In the genomic region with DNA sequence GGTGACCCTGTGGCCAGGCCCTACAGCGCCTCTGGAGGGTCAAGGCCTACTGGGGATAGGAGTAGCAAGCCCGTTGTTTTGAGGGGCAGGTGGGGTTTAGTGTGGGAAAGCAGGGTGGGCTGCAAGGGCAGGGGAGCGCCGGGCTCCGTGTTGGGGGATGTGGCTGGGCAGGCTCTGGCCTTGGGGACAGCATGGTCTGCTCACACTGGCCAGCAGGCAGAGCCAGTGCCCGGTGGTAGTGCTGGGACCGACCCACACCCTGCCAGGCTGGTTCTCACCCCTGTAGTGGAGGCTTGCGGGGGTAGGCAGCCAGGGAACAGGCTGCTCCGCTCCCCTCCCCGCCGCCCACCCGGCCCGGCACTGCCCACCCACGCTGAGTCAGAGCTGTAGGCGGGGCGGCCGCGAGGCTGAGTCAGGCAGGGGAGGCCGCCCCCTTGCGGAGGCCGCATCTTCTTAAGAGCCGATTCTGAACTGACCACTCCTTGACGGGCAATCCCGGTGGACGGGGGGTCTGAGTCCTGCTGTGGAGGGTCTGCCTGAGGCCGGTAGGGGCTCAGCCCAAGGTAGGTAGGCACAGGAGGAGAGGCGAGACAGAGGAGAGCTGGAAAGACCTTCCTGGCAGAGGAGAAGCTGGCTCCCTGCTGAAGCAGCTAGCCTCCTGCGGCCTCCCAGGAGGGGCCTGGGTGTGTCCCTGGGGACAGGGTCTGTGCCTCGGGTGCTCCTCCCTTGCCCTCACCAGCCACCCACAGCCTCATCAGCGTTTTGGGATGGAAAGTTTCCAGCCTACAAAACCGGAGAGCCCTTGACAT, we compare ENCODE assay signal across 1 cellular context.
TF ChIP-seq lines count a peak whose summit lies in the region.

No MANE protein-coding gene starts in this region.

TF ChIP-seq in GM12878, 131 proteins besides CTCF, POLR2A, EP300 and RAD21:
- TF ChIP-seq EGR1 (IDR thresholded peaks at IDR 0.05; ENCODE audit: borderline replicate concordance in 1 of 2, low read depth in 2 of 2, low read length in 2 of 2) (peak in 1 of 2 experiments; percentile 68; a peak in 2 of 3 replicates), EZH2 (IDR thresholded peaks at IDR 0.05; ENCODE audit: borderline replicate concordance, control insufficient read depth, low read depth, low read length) (no peak), NR2F1 (conservative IDR thresholded peaks at IDR 0.05) (0 out of 2 replicates have a peak, but pooled peaks have one; percentile 27), SMC3 (IDR thresholded peaks at IDR 0.05; ENCODE audit: borderline replicate concordance, low read length) (peak; percentile 40; the same call in 1 of the 2 replicates), BACH1 (IDR thresholded peaks at IDR 0.05; ENCODE audit: borderline replicate concordance) (peak; percentile 22; the same call in 1 of the 2 replicates), NBN (IDR thresholded peaks at IDR 0.05) (0 out of 2 replicates have a peak, but pooled peaks have one; percentile 20)
- TF ChIP-seq, protein P1, sequence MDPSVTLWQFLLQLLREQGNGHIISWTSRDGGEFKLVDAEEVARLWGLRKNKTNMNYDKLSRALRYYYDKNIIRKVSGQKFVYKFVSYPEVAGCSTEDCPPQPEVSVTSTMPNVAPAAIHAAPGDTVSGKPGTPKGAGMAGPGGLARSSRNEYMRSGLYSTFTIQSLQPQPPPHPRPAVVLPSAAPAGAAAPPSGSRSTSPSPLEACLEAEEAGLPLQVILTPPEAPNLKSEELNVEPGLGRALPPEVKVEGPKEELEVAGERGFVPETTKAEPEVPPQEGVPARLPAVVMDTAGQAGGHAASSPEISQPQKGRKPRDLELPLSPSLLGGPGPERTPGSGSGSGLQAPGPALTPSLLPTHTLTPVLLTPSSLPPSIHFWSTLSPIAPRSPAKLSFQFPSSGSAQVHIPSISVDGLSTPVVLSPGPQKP (IDR thresholded peaks at IDR 0.05; ENCODE audit: low read depth, low read length), result no peak
